20 cellular contexts compared by ENCODE assay signal in the genomic region with DNA sequence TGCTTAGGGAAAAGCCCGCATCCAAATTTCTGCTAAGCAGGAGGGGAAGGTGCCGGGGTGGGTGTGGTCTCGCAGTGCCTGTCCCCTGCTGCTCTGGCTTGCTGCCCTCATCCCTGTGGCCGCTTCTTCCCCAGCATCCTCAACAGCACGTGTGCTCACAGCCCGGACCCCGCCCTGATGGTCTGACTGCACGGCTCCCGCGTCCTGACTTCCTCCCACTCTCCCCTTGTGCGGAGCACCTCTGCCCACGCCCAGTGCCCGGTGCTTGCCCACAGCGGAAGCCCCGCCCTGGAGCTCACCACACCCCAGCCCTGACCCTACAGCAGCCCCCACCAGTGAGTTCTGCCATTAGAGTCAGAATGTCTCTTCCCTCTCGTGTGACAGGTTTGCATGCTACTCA.
DNase-seq lines count a peak whose midpoint lies in the region; ATAC-seq and TF ChIP-seq lines count a peak whose summit lies in the region.
"Had no signal": no experiment of that assay in that cellular context is flagged by ENCODE, and none has a peak within 500 bp of the region (broad histone marks: within the 10 kb centered on the region; RNA-seq: fewer than 3 reads in every experiment).

No MANE protein-coding gene starts in this region.

- H3K4me3 Mint-ChIP-seq in chondrocyte (ENCODE audit: unreplicated experiment): no peak overlapping the region
- H3K4me3 Mint-ChIP-seq: H9 had no signal

- no peak overlapping the region for H3K27ac Mint-ChIP-seq in chondrocyte (ENCODE audit: unreplicated experiment)

- no peaks in the 10 kb centered on the region for H3K36me3 Mint-ChIP-seq in chondrocyte (ENCODE audit: low read depth)

- peaks cover 26% of the 10 kb centered on the region for H3K27me3 Mint-ChIP-seq in chondrocyte (ENCODE audit: low read depth)

- 52 to 65% (median 63%) methylated on average over 6 to 16 of the region's 16 CpGs for WGBS in spleen, 5 donors

- intact Hi-C loops in Right ventricle myocardium superior (cut with DNase I) (no loop called here), spleen (cut with DNase I; ENCODE audit: low total_unique reads) (no loop called here)

- no peaks in the 10 kb centered on the region for H3K4me1 ChIP-seq in right atrium auricular region
- peaks cover 0 to 23% (median 12%) of the 10 kb centered on the region in 6 donors for H3K4me1 ChIP-seq in spleen
- H3K4me1 ChIP-seq: A549 had no signal

- no peak for ATAC-seq in Right ventricle myocardium superior (ENCODE audit: poor library complexity)
- ATAC-seq: A549, PC-3 had no signal

- H3K27me3 ChIP-seq in right atrium auricular region (no peaks in the 10 kb centered on the region), spleen (replicated peaks in 1 of 7) (peaks cover 0 to 13% (median 0%) of the 10 kb centered on the region in 7 donors)

- H3K36me3 ChIP-seq in right atrium auricular region: no peaks in the 10 kb centered on the region
- H3K36me3 ChIP-seq in spleen: no peaks in the 10 kb centered on the region

- H3K4me3 ChIP-seq in right atrium auricular region (no peak overlapping the region), spleen (no peak overlapping the region)
- H3K4me3 ChIP-seq: A549 had no signal

- H3K9me3 ChIP-seq in right atrium auricular region: no peaks in the 10 kb centered on the region
- H3K9me3 ChIP-seq in spleen: no peaks in the 10 kb centered on the region
- H3K9me3 ChIP-seq: A549 had no signal

- no peak for TF ChIP-seq CTCF in right atrium auricular region (IDR thresholded peaks at IDR 0.05)
- no peak for TF ChIP-seq CTCF in chondrocyte (IDR thresholded peaks at IDR 0.05)
- TF ChIP-seq CTCF in spleen (IDR thresholded peaks at IDR 0.05 in 8 of 11, conservative IDR thresholded peaks at IDR 0.05 in 3 of 11): no peak

- H3K9me3 Mint-ChIP-seq in chondrocyte (ENCODE audit: low read depth): no peaks in the 10 kb centered on the region
- H3K9me3 Mint-ChIP-seq: H9 had no signal

- no peak for TF ChIP-seq POLR2A in spleen (IDR thresholded peaks at IDR 0.05)

- peak; percentile 31 for DNase-seq in Right ventricle myocardium superior
- no peak for DNase-seq in right atrium auricular region (ENCODE audit: low spot score)
- DNase-seq in NCI-H748 (lab: John Stamatoyannopoulos, UW; ENCODE audit: unreplicated experiment): peak; percentile 74
- peak; percentile 79 for DNase-seq in chondrocyte (ENCODE audit: low spot score)
- no peak for DNase-seq in NCI-H2107 treated with DMSO at 0.1 percent for 48 hours (lab: John Stamatoyannopoulos, UW; ENCODE audit: unreplicated experiment)
- DNase-seq in NCI-H82 treated with DMSO at 0.1 percent for 48 hours (lab: John Stamatoyannopoulos, UW; ENCODE audit: unreplicated experiment): no peak
- no peak for DNase-seq in spleen
- DNase-seq: DMS 273 treated with DMSO at 0.1 percent for 48 hours, DND-41, H9, NCI-H1048, NCI-H1436, NCI-H2029, NCI-H2171, NCI-H526, PC-3, RPMI8226 had no signal

- H3K27ac ChIP-seq in right atrium auricular region (no peak overlapping the region), spleen (no peak overlapping the region)
- H3K27ac ChIP-seq: A549, C4-2B, KMS-11 had no signal

- H3K4me1 Mint-ChIP-seq in chondrocyte (ENCODE audit: low read depth): peaks cover 8% of the 10 kb centered on the region

Comparison
In these comparisons a context has a peak if more than half of its experiments do, and no peak if none do; other contexts are left out.
1. DNase-seq: peak in Right ventricle myocardium superior (single experiment), NCI-H748 (single experiment) and chondrocyte (single experiment); none in right atrium auricular region (single experiment), NCI-H2107 treated with DMSO at 0.1 percent for 48 hours (single experiment), NCI-H82 treated with DMSO at 0.1 percent for 48 hours (single experiment) and spleen (single experiment).